ENCODE assay signal across 23 cellular contexts in the genomic region with DNA sequence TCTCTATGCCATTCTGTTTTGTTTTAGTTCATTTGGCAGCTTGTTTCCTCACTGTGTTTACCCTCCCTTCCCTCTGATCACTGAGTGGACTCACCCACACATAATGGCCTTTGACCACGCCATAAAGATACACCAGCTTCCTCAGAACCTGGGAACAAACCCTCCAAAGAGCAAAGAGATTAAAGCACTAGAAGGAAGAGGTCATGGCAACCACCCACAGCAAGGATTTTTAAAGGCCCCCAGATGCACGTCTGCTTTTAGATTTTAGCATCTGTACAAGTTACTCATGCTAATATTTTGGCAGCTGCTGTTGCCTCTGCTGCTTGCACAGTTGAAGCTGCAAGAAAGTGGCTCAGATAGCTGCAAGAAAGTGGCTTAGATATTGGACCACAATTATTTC. TPM values are rescaled to one million over a fixed set of nuclear protein-coding genes. Genes with fewer than 3 reads are reported as not detected.
"Had no signal": no experiment of that assay in that cellular context is flagged by ENCODE, and none has a peak within 500 bp of the region (broad histone marks: within the 10 kb centered on the region; RNA-seq: fewer than 3 reads in every experiment).

No MANE protein-coding gene starts in this region.

- ATAC-seq: activated CD8-positive, alpha-beta memory T cell treated with anti-CD3 and anti-CD28 coated beads, Interleukin-2, amount 10 ng/mL, durations not matched to agents 7 days and 5 days; activated T-helper 17 cell treated with anti-CD3 and anti-CD28 coated beads, Interleukin-2, amount 50 U/mL, for 72 hours; effector memory CD8-positive, alpha-beta T cell; gastroesophageal sphincter; heart right ventricle; naive thymus-derived CD4-positive, alpha-beta T cell; sciatic nerve; WTC11 had no signal

- H3K4me3 ChIP-seq: cardiac muscle cell, gastroesophageal sphincter, heart right ventricle, thyroid gland had no signal

- H3K27me3 ChIP-seq: cardiac muscle cell, heart right ventricle, neutrophil, thyroid gland had no signal

- H3K79me2 ChIP-seq: parathyroid adenoma had no signal

- H3K4me1 ChIP-seq: gastroesophageal sphincter, heart right ventricle, thyroid gland had no signal

- DNase-seq: activated CD4-positive, alpha-beta memory T cell treated with anti-CD3 and anti-CD28 coated beads, Interleukin-2, amount 10 ng/mL, durations not matched to agents 7 days and 5 days; activated CD4-positive, alpha-beta T cell treated with anti-CD3 and anti-CD28 coated beads for 4 hours; activated CD8-positive, alpha-beta memory T cell treated with anti-CD3 and anti-CD28 coated beads, Interleukin-2, amount 10 ng/mL, durations not matched to agents 7 days and 5 days; activated naive CD4-positive, alpha-beta T cell; activated naive CD8-positive, alpha-beta T cell treated with anti-CD3 and anti-CD28 coated beads for 36 hours; activated T-cell treated with anti-CD3 and anti-CD28 coated beads, Interleukin-2, amount 50 U/mL, for 1 hour; amniotic stem cell; dermis blood vessel endothelial cell; effector memory CD8-positive, alpha-beta T cell; heart right ventricle; immature natural killer cell; naive thymus-derived CD4-positive, alpha-beta T cell; stimulated activated CD4-positive, alpha-beta T cell treated with anti-CD3 and anti-CD28 coated beads, Interleukin-2, amount 100 ng/mL, for 24 hours; stimulated activated naive CD4-positive, alpha-beta T cell treated with Interleukin-2 at 50 U/mL for 16 hours; thyroid gland had no signal

- H3K36me3 ChIP-seq: cardiac muscle cell, gastroesophageal sphincter, heart right ventricle, neutrophil, thyroid gland had no signal

- H3K9me3 ChIP-seq: gastroesophageal sphincter, heart right ventricle, neutrophil, thyroid gland had no signal

- H3K9ac ChIP-seq: parathyroid adenoma had no signal

- H3K27ac ChIP-seq: cardiac muscle cell, gastroesophageal sphincter, heart right ventricle, neutrophil, parathyroid adenoma, thyroid gland had no signal

RNA-seq across cellular contexts. Expression of a gene that starts 47.9 kb away (rescaled TPM):
- total RNA-seq: activated CD4-positive, alpha-beta memory T cell treated with anti-CD3 and anti-CD28 coated beads, Interleukin-2, amount 10 ng/mL, durations not matched to agents 7 days and 5 days; activated CD8-positive, alpha-beta memory T cell treated with anti-CD3 and anti-CD28 coated beads, Interleukin-2, amount 10 ng/mL, durations not matched to agents 7 days and 5 days; activated naive CD8-positive, alpha-beta T cell treated with anti-CD3 and anti-CD28 coated beads for 36 hours; activated T-helper 17 cell treated with anti-CD3 and anti-CD28 coated beads, Interleukin-2, amount 50 U/mL, for 72 hours; chondrocyte; dermis blood vessel endothelial cell; naive thymus-derived CD4-positive, alpha-beta T cell had no signal
